In the genomic region with DNA sequence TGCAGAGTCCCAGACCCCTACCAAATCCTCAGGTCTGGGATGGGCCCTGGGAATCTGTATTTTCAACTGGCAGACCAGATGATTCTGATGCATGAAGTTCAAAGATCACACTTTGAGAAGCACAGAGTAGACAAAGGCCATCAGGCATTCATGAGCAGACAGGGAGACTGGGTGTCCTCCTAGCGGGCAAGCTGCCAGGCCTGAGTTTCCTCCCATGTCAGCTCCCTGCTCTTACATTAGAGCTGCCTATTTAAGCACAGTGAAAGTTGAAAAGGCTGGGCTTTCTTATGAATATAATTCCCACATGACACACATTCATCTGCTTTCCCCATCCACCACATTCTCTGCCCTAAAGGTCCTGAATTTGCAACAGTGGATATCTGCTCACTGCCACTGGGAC, we compare ENCODE assay signal across 16 cellular contexts.
"Had no signal": no experiment of that assay in that cellular context is flagged by ENCODE, and none has a peak within 500 bp of the region (broad histone marks: within the 10 kb centered on the region; RNA-seq: fewer than 3 reads in every experiment).

No MANE protein-coding gene starts in this region.

- ATAC-seq: activated CD4-positive, alpha-beta T cell treated with anti-CD3 and anti-CD28 coated beads for 36 hours; activated CD8-positive, alpha-beta T cell treated with anti-CD3 and anti-CD28 coated beads, Interleukin-2, amount 10 ng/mL, durations not matched to agents 7 days and 5 days; mucosa of descending colon; naive thymus-derived CD8-positive, alpha-beta T cell; stimulated activated naive CD8-positive, alpha-beta T cell treated with anti-CD3 and anti-CD28 coated beads, Interleukin-15, amount 100 ng/mL, for 72 hours had no signal

- DNase-seq: activated CD4-positive, alpha-beta T cell treated with anti-CD3 and anti-CD28 coated beads for 36 hours; activated CD8-positive, alpha-beta T cell treated with anti-CD3 and anti-CD28 coated beads, Interleukin-2, amount 10 ng/mL, durations not matched to agents 7 days and 5 days; activated naive CD4-positive, alpha-beta T cell treated with anti-CD3 and anti-CD28 coated beads for 36 hours; central memory CD4-positive, alpha-beta T cell; effector memory CD4-positive, alpha-beta T cell; mammary epithelial cell; mucosa of descending colon; naive thymus-derived CD8-positive, alpha-beta T cell; stimulated activated CD4-positive, alpha-beta T cell treated with anti-CD3 and anti-CD28 coated beads, Interleukin-4, amount 100 ng/mL, for 4 hours; stimulated activated naive CD8-positive, alpha-beta T cell treated with anti-CD3 and anti-CD28 coated beads, Interleukin-15, amount 100 ng/mL, for 72 hours; T-helper 9 cell; uterus had no signal

- H3K4me1 ChIP-seq: prostate gland, uterus had no signal

- H3K9me3 ChIP-seq: prostate gland, thoracic aorta, uterus had no signal

- H3K27me3 ChIP-seq: uterus had no signal

- H3K4me3 ChIP-seq: coronary artery, mucosa of descending colon, prostate gland, thoracic aorta, uterus had no signal

- H3K36me3 ChIP-seq: prostate gland, thoracic aorta, uterus had no signal

- H3K27ac ChIP-seq: coronary artery, prostate gland, thoracic aorta, uterus, VCaP had no signal
